In the genomic region with DNA sequence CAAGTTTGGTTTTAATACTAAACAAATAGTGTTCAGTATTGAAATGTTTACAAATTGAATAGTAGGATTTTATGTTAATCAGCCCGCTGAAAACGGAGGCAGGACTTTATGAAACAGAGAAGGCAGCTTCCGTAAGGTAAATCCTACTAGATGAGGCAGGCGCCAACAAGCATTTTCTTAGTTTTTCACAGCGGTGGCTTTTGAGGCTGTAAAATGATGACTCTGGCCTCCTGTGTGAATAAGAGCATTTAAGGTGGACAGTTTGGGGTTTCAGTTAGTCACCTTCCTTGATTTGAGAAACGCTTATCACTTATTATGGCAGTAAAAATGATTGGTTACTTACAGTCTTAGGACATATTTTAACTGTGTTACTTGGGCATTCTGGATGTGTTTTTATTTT, we compare ENCODE assay signal across 31 cellular contexts.
DNase-seq lines count a peak whose midpoint lies in the region; ATAC-seq, FAIRE-seq and TF ChIP-seq lines count a peak whose summit lies in the region.
"Had no signal": no experiment of that assay in that cellular context is flagged by ENCODE, and none has a peak within 500 bp of the region (broad histone marks: within the 10 kb centered on the region; RNA-seq: fewer than 3 reads in every experiment).

No MANE protein-coding gene starts in this region.

- H3K27me3 Mint-ChIP-seq in osteocyte (ENCODE audit: unreplicated experiment): no peaks in the 10 kb centered on the region
- H3K27me3 Mint-ChIP-seq: activated B cell treated with CpG ODN at 0.5 μM for 24 hours; activated naive CD4-positive, alpha-beta T cell treated with anti-CD3 and anti-CD28 coated beads, Interleukin-2, amount 50 U/mL, for 24 hours; CD4-positive, CD25-positive, alpha-beta regulatory T cell had no signal

- TF ChIP-seq CTCF in osteocyte (IDR thresholded peaks at IDR 0.05): no peak

- no peaks in the 10 kb centered on the region for H3K9me3 Mint-ChIP-seq in osteocyte (ENCODE audit: unreplicated experiment)
- H3K9me3 Mint-ChIP-seq: activated B cell treated with CpG ODN at 0.5 μM for 24 hours; activated naive CD4-positive, alpha-beta T cell treated with anti-CD3 and anti-CD28 coated beads, Interleukin-2, amount 50 U/mL, for 24 hours; activated T-helper 2 cell treated with anti-CD3 and anti-CD28 coated beads, Interferon-gamma antibody, Interleukin-2, Interleukin-4, amounts not matched to agents 10 μg/mL and 5 μg/mL and 100 μg/mL, durations not matched to agents 14 hours and 24 hours and 36 hours; CD4-positive, CD25-positive, alpha-beta regulatory T cell had no signal

- no peak for FAIRE-seq in urothelium cell line (lab: Jason Lieb, UNC)
- FAIRE-seq: A204.1, GM12878, small intestine had no signal

- H3K4me1 Mint-ChIP-seq in osteocyte (ENCODE audit: unreplicated experiment): peaks cover 34% of the 10 kb centered on the region

- no peak for ATAC-seq in HG03520 (IDR thresholded peaks at IDR 0.05; ENCODE audit: unreplicated experiment)
- ATAC-seq: PC-3, Right ventricle myocardium inferior had no signal

- peak overlapping the region; percentile 83 for H3K27ac Mint-ChIP-seq in osteocyte (ENCODE audit: unreplicated experiment)
- H3K27ac Mint-ChIP-seq: activated B cell treated with CpG ODN at 0.5 μM for 24 hours; activated naive CD4-positive, alpha-beta T cell treated with anti-CD3 and anti-CD28 coated beads, Interleukin-2, amount 50 U/mL, for 24 hours; activated T-helper 2 cell treated with anti-CD3 and anti-CD28 coated beads, Interferon-gamma antibody, Interleukin-2, Interleukin-4, amounts not matched to agents 10 μg/mL and 5 μg/mL and 100 μg/mL, durations not matched to agents 14 hours and 24 hours and 36 hours had no signal

- DNase-seq in NK-92 treated with Interleukin-12 subunit alpha and Interleukin-12 subunit beta, amount 100 ng/mL, for 24 hours (lab: John Stamatoyannopoulos, UW): peak; percentile 32
- no peak for DNase-seq in NK-92 (lab: John Stamatoyannopoulos, UW; ENCODE audit: unreplicated experiment)
- DNase-seq in NCI-H2081 treated with DMSO at 0.1 percent for 48 hours (lab: John Stamatoyannopoulos, UW): peak; percentile 23
- DNase-seq in dermis blood vessel endothelial cell: peak; percentile 33
- no peak for DNase-seq in osteocyte (ENCODE audit: extremely low spot score, unreplicated experiment)
- no peak for DNase-seq in anterior cingulate cortex (lab: John Stamatoyannopoulos, UW)
- no peak for DNase-seq in urothelium cell line (ENCODE audit: low spot score)
- DNase-seq: activated B cell treated with CpG ODN at 0.5 μM for 24 hours; activated CD4-positive, alpha-beta T cell treated with anti-CD3 and anti-CD28 coated beads, Interleukin-2, amount 50 U/mL, for 4 hours; amniotic stem cell; brain microvascular endothelial cell; CD4-positive, CD25-positive, alpha-beta regulatory T cell; erythroblast; glutamatergic neuron; H7; mammary epithelial cell; MM.1S; NCI-H2029 treated with DMSO at 0.1 percent for 48 hours; NCI-H446 treated with DMSO at 0.1 percent for 48 hours; PC-3; posterior cingulate gyrus; SK-N-SH; small intestine; stimulated activated naive CD4-positive, alpha-beta T cell treated with Interleukin-2 at 50 U/mL for 16 hours; upper lobe of left lung had no signal

- H3K4me3 Mint-ChIP-seq in osteocyte (ENCODE audit: unreplicated experiment): no peak overlapping the region
- H3K4me3 Mint-ChIP-seq: activated B cell treated with CpG ODN at 0.5 μM for 24 hours; activated naive CD4-positive, alpha-beta T cell treated with anti-CD3 and anti-CD28 coated beads, Interleukin-2, amount 50 U/mL, for 24 hours had no signal

- H3K36me3 Mint-ChIP-seq in osteocyte (ENCODE audit: unreplicated experiment): no peaks in the 10 kb centered on the region

Comparison
In these comparisons a context has a peak if more than half of its experiments do, and no peak if none do; other contexts are left out.
1. DNase-seq: peak in NK-92 treated with Interleukin-12 subunit alpha and Interleukin-12 subunit beta, amount 100 ng/mL, for 24 hours (single experiment), NCI-H2081 treated with DMSO at 0.1 percent for 48 hours (single experiment) and dermis blood vessel endothelial cell (single experiment); none in NK-92 (single experiment), osteocyte (single experiment), anterior cingulate cortex (0 of 58) and urothelium cell line (single experiment).